In genomic region chr4:25984796-25985195, GRCh38 we compare ENCODE assay signal across 22 cellular contexts.
"Had no signal": no experiment of that assay in that cellular context is flagged by ENCODE, and none has a peak within 500 bp of the region (broad histone marks: within the 10 kb centered on the region; RNA-seq: fewer than 3 reads in every experiment).

No MANE protein-coding gene starts in this region.

- H3K4me3 ChIP-seq: colonic mucosa, dorsolateral prefrontal cortex, esophagus muscularis mucosa, gastrocnemius medialis, left ventricle myocardium inferior, lower lobe of right lung, neural progenitor cell, pancreas, thoracic aorta, transverse colon had no signal

- H3K36me3 Mint-ChIP-seq: immature natural killer cell; memory B cell; mesothelial cell of epicardium; natural killer cell treated with Interleukin-12 subunit alpha and Interleukin-12 subunit beta and Interleukin-15 and Interleukin-18, amount 100 ng/mL, for 72 hours; neural progenitor cell; stimulated activated naive B cell treated with anti-CD40 and anti-IgM and Interleukin-4, amounts not matched to agents 10 μg/mL and 1 μg/mL and 100 μg/mL, for 72 hours had no signal

- H3K9ac ChIP-seq: neural progenitor cell had no signal

- H3K27ac ChIP-seq: colonic mucosa, dorsolateral prefrontal cortex, epithelial cell of prostate, esophagus muscularis mucosa, gastrocnemius medialis, left ventricle myocardium inferior, lower lobe of right lung, neural progenitor cell, pancreas, thoracic aorta, transverse colon had no signal

- H3K4me3 Mint-ChIP-seq: immature natural killer cell; memory B cell; mesothelial cell of epicardium; natural killer cell treated with Interleukin-12 subunit alpha and Interleukin-12 subunit beta and Interleukin-15 and Interleukin-18, amount 100 ng/mL, for 72 hours; neural progenitor cell; stimulated activated naive B cell treated with anti-CD40 and anti-IgM and Interleukin-4, amounts not matched to agents 10 μg/mL and 1 μg/mL and 100 μg/mL, for 72 hours; stimulated activated naive CD8-positive, alpha-beta T cell treated with anti-CD3 and anti-CD28 coated beads, Interleukin-15, amount 100 ng/mL, for 72 hours had no signal

- H3K27me3 ChIP-seq: colonic mucosa, dorsolateral prefrontal cortex, esophagus muscularis mucosa, gastrocnemius medialis, neural progenitor cell, pancreas, transverse colon had no signal

- H3K9me3 ChIP-seq: colonic mucosa, esophagus muscularis mucosa, gastrocnemius medialis, left ventricle myocardium inferior, lower lobe of right lung, pancreas, thoracic aorta, transverse colon had no signal

- DNase-seq: dorsolateral prefrontal cortex; effector memory CD4-positive, alpha-beta T cell; gastrocnemius medialis; immature natural killer cell; left ventricle myocardium inferior; lower lobe of right lung; nucleus accumbens; pancreas; stimulated activated CD4-positive, alpha-beta T cell treated with anti-CD3 and anti-CD28 coated beads, Interleukin-4, amount 100 ng/mL, for 1 hour; stimulated activated naive CD8-positive, alpha-beta T cell treated with anti-CD3 and anti-CD28 coated beads, Interleukin-15, amount 100 ng/mL, for 72 hours; transverse colon had no signal

- H3K36me3 ChIP-seq: colonic mucosa, esophagus muscularis mucosa, gastrocnemius medialis, left ventricle myocardium inferior, lower lobe of right lung, neural progenitor cell, pancreas, thoracic aorta, transverse colon had no signal

- H3K4me1 ChIP-seq: colonic mucosa, pancreas had no signal

- ATAC-seq: gastrocnemius medialis; natural killer cell treated with Interleukin-12 subunit alpha and Interleukin-12 subunit beta and Interleukin-15 and Interleukin-18, amount 100 ng/mL, for 72 hours; pancreas; right cardiac atrium; stimulated activated naive CD8-positive, alpha-beta T cell treated with anti-CD3 and anti-CD28 coated beads, Interleukin-15, amount 100 ng/mL, for 72 hours had no signal

- H3K9me3 Mint-ChIP-seq: immature natural killer cell; memory B cell; mesothelial cell of epicardium; natural killer cell treated with Interleukin-12 subunit alpha and Interleukin-12 subunit beta and Interleukin-15 and Interleukin-18, amount 100 ng/mL, for 72 hours; stimulated activated naive B cell treated with anti-CD40 and anti-IgM and Interleukin-4, amounts not matched to agents 10 μg/mL and 1 μg/mL and 100 μg/mL, for 72 hours; stimulated activated naive CD8-positive, alpha-beta T cell treated with anti-CD3 and anti-CD28 coated beads, Interleukin-15, amount 100 ng/mL, for 72 hours had no signal

- H3K4me1 Mint-ChIP-seq: immature natural killer cell, mesothelial cell of epicardium had no signal

- H3K27ac Mint-ChIP-seq: immature natural killer cell; memory B cell; mesothelial cell of epicardium; natural killer cell treated with Interleukin-12 subunit alpha and Interleukin-12 subunit beta and Interleukin-15 and Interleukin-18, amount 100 ng/mL, for 72 hours; progenitor cell of endocrine pancreas; stimulated activated naive B cell treated with anti-CD40 and anti-IgM and Interleukin-4, amounts not matched to agents 10 μg/mL and 1 μg/mL and 100 μg/mL, for 72 hours; stimulated activated naive CD8-positive, alpha-beta T cell treated with anti-CD3 and anti-CD28 coated beads, Interleukin-15, amount 100 ng/mL, for 72 hours had no signal
